Comparison of ENCODE assay signal across 1 cellular context in the genomic region with DNA sequence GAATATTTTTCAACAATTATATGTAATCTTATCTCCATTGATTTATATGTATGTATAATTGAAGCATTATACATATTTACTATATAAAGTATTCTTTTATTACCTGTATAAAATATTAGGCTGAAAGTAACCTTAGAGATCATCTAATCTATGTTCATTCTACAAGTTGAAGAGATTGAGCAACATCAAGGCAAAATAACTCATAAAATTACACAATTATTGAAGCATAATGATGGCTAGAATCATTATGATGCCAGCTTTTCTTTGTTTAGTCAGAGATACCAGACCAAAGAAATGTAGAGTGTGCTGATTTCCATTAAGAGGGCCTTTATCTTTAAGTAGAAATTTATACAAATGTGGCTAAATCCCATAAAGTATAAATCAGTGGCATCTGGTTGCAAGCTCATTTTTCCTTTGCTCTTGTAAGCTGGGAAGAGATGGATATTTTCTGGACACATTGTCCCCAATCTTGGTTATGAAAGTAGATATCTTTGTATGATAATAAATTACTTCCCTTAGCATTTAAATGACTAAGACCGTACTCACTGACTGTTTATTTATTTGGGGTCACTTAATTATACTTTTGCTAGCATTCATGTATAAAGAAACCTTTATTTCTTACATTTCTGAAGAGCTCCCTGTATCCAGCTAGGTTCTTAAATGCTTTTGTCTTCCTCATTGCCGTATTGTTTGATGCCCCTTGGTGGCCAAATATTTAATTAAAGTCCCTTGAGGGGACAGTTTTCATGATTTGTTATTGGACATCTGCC.
TF ChIP-seq lines count a peak whose summit lies in the region.

No MANE protein-coding gene starts in this region.

TF ChIP-seq in SK-N-SH, 30 proteins besides CTCF, POLR2A, EP300 and RAD21 (continued from another document):
- TF ChIP-seq, protein P1, sequence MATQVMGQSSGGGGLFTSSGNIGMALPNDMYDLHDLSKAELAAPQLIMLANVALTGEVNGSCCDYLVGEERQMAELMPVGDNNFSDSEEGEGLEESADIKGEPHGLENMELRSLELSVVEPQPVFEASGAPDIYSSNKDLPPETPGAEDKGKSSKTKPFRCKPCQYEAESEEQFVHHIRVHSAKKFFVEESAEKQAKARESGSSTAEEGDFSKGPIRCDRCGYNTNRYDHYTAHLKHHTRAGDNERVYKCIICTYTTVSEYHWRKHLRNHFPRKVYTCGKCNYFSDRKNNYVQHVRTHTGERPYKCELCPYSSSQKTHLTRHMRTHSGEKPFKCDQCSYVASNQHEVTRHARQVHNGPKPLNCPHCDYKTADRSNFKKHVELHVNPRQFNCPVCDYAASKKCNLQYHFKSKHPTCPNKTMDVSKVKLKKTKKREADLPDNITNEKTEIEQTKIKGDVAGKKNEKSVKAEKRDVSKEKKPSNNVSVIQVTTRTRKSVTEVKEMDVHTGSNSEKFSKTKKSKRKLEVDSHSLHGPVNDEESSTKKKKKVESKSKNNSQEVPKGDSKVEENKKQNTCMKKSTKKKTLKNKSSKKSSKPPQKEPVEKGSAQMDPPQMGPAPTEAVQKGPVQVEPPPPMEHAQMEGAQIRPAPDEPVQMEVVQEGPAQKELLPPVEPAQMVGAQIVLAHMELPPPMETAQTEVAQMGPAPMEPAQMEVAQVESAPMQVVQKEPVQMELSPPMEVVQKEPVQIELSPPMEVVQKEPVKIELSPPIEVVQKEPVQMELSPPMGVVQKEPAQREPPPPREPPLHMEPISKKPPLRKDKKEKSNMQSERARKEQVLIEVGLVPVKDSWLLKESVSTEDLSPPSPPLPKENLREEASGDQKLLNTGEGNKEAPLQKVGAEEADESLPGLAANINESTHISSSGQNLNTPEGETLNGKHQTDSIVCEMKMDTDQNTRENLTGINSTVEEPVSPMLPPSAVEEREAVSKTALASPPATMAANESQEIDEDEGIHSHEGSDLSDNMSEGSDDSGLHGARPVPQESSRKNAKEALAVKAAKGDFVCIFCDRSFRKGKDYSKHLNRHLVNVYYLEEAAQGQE (IDR thresholded peaks at IDR 0.05; ENCODE audit: low read depth, low read length): no peak
- TF ChIP-seq JUND (IDR thresholded peaks at IDR 0.05) (no peak), CHD2 (IDR thresholded peaks at IDR 0.05; ENCODE audit: low read length, partially characterized antibody) (no peak), FOXM1 (IDR thresholded peaks at IDR 0.05; ENCODE audit: low read depth) (no peak), SIN3A (IDR thresholded peaks at IDR 0.05; ENCODE audit: borderline replicate concordance, low read depth, low read length) (no peak)
